ENCODE assay signal across 13 cellular contexts in genomic region chr11:33772300-33772699, GRCh38. TPM values are rescaled to one million over a fixed set of nuclear protein-coding genes. Genes with fewer than 3 reads are reported as not detected.
A peak's percentile ranks its signal among the peaks of the same experiment; 100 is the strongest.
DNase-seq lines count a peak whose midpoint lies in the region; ATAC-seq, FAIRE-seq and TF ChIP-seq lines count a peak whose summit lies in the region.
"Had no signal": no experiment of that assay in that cellular context is flagged by ENCODE, and none has a peak within 500 bp of the region (broad histone marks: within the 10 kb centered on the region; RNA-seq: fewer than 3 reads in every experiment).

No MANE protein-coding gene starts in this region.

- no peak overlapping the region for H2AFZ ChIP-seq in SK-N-SH (ENCODE audit: low read depth)
- no peak overlapping the region for H2AFZ ChIP-seq in K562 (ENCODE audit: low read depth, low read length)
- H2AFZ ChIP-seq in H9 (ENCODE audit: low read length), result no peak overlapping the region

- H3K56ac ChIP-seq in H9 (ENCODE audit: insufficient read length, low read depth, low read length), result no peak overlapping the region

- no peak overlapping the region for H2BK15ac ChIP-seq in H9 (ENCODE audit: low read depth, low read length)

- H4K8ac ChIP-seq in H9 (replicated peaks; ENCODE audit: insufficient read length, low read depth, low read length), result no peak overlapping the region

- H3K9me1 ChIP-seq in K562 (ENCODE audit: control insufficient read depth, insufficient read depth, low read length), result no peaks in the 10 kb centered on the region

- H3K4me1 ChIP-seq in SK-N-SH (ENCODE audit: control insufficient read depth in 1 of 2, insufficient read depth in 2 of 2, low read depth in 1 of 2, low read length in 1 of 2), result peaks cover 15 to 24% of the 10 kb centered on the region in 2 experiments; a peak in 3 of 4 replicates
- peaks cover 18 to 23% of the 10 kb centered on the region in 2 experiments; a peak in 4 of 5 replicates for H3K4me1 ChIP-seq in K562 (replicated peaks in 1 of 2; ENCODE audit: control insufficient read depth in 2 of 2, insufficient read depth in 2 of 2, low read length in 2 of 2)
- no peaks in the 10 kb centered on the region; the same call in 1 of the 2 replicates for H3K4me1 ChIP-seq in H9 (ENCODE audit: insufficient read depth, low read length)

- H3K9me3 Mint-ChIP-seq in IgD-negative memory B cell (no peaks in the 10 kb centered on the region), natural killer cell (no peaks in the 10 kb centered on the region), H9 (no peaks in the 10 kb centered on the region; a peak in 1 of 5 replicates)

- H3K14ac ChIP-seq in H9 (ENCODE audit: insufficient read depth, low read length), result no peak overlapping the region

- H3K36me3 ChIP-seq in SK-N-SH (replicated peaks in 1 of 2; ENCODE audit: control insufficient read depth in 1 of 2, insufficient read depth in 2 of 2, low read length in 1 of 2) (peaks cover 22 to 28% of the 10 kb centered on the region in 2 experiments), K562 (ENCODE audit: control insufficient read depth, insufficient read depth, low read length) (peaks cover 25% of the 10 kb centered on the region; the same call in 2 of the 3 replicates)

- peak; percentile 64 for FAIRE-seq in K562 (lab: Jason Lieb, UNC)
- FAIRE-seq: H54 had no signal

- no peak overlapping the region for H4K5ac ChIP-seq in H9 (ENCODE audit: insufficient read length, low read depth, low read length)

- no peak overlapping the region for H3K27ac ChIP-seq in SK-N-SH (ENCODE audit: low read depth in 2 of 2, low read length in 1 of 2)
- H3K27ac ChIP-seq in K562 (ENCODE audit: extremely low read depth, low read depth, low read length), result no peak overlapping the region
- no peak overlapping the region for H3K27ac ChIP-seq in H9 (ENCODE audit: insufficient read length, low read depth, low read length)

- no peak overlapping the region for H4K91ac ChIP-seq in H9 (ENCODE audit: insufficient read length, low read depth, low read length)

- H3K79me1 ChIP-seq in H9 (ENCODE audit: insufficient read depth, low read depth, low read length, poor library complexity, severe bottlenecking), result peaks cover 2% of the 10 kb centered on the region

- peak overlapping the region; percentile 96; the same call in 1 of the 2 replicates for H3K4me2 ChIP-seq in SK-N-SH
- no peak overlapping the region for H3K4me2 ChIP-seq in K562 (ENCODE audit: insufficient read depth, low read length)
- no peak overlapping the region for H3K4me2 ChIP-seq in H9 (ENCODE audit: insufficient read depth, insufficient read length, low read length)

- peak overlapping the region; percentile 61 to 99 (median 79) for H3K4me3 Mint-ChIP-seq in IgD-negative memory B cell
- H3K4me3 Mint-ChIP-seq in natural killer cell, result peak overlapping the region; percentile 96
- no peak overlapping the region for H3K4me3 Mint-ChIP-seq in H9

- no peak overlapping the region for H3K18ac ChIP-seq in H9 (ENCODE audit: insufficient read length, low read depth, low read length)

- H3K9me3 ChIP-seq in SK-N-SH (no peaks in the 10 kb centered on the region), K562 (replicated peaks; ENCODE audit: control insufficient read depth, insufficient read depth, low read depth, low read length) (no peaks in the 10 kb centered on the region), H9 (ENCODE audit: control insufficient read depth, low read depth, low read length) (no peaks in the 10 kb centered on the region)

- H2BK20ac ChIP-seq in H9 (ENCODE audit: low read depth, low read length, poor library complexity, severe bottlenecking), result no peak overlapping the region

- peaks cover 8% of the 10 kb centered on the region for H4K20me1 ChIP-seq in SK-N-SH (ENCODE audit: insufficient read depth)
- 0 out of 2 replicates have a peak, but pooled peaks cover 7% of the 10 kb centered on the region for H4K20me1 ChIP-seq in K562 (replicated peaks; ENCODE audit: control insufficient read depth, insufficient read depth, low read length)
- H4K20me1 ChIP-seq in H9 (ENCODE audit: control insufficient read depth, insufficient read depth, insufficient read length), result no peaks in the 10 kb centered on the region

- H2BK5ac ChIP-seq in H9 (ENCODE audit: insufficient read length, low read length), result no peak overlapping the region

- CTCF ChIA-PET in SK-N-SH (lab: Yijun Ruan, JAX), result interaction anchor here (1.5 to 3.2 kb wide), 2 partner anchors 57 to 83 kb away, joined by 4 to 11 read pairs; no protein-coding TSS in a partner anchor
- CTCF ChIA-PET in K562 (lab: Yijun Ruan, JAX; ENCODE audit: low intra/inter-chr PET ratio), result no interaction called here

- H3K4ac ChIP-seq in H9 (ENCODE audit: low read depth, low read length), result no peak overlapping the region

- H3K9me2 ChIP-seq in SK-N-SH, result no peaks in the 10 kb centered on the region

- no peak overlapping the region for H3K27ac Mint-ChIP-seq in IgD-negative memory B cell
- H3K27ac Mint-ChIP-seq in natural killer cell, result peak overlapping the region; percentile 84 to 94
- no peak overlapping the region for H3K27ac Mint-ChIP-seq in H9

- H2AK5ac ChIP-seq in H9 (ENCODE audit: insufficient read length, low read length), result no peak overlapping the region

- H3T11ph ChIP-seq in H9 (ENCODE audit: low read length), result no peak overlapping the region

- TF ChIP-seq POLR2A in K562 (conservative IDR thresholded peaks at IDR 0.05), result no peak

- POLR2A ChIA-PET in SK-N-SH (lab: Yijun Ruan, JAX), result no interaction called here
- POLR2A ChIA-PET in K562 (lab: Yijun Ruan, JAX), result interaction anchor here (0.6 to 1.1 kb wide), 4 partner anchors 18 to 421 kb away, joined by 3 to 4 read pairs (median 3); no protein-coding TSS in a partner anchor

- ATAC-seq in SK-N-SH treated with all-trans-retinoic acid at 6 μM for 48 hours (no peak), K562 (peak; percentile 17; the same call in 1 of the 3 replicates), natural killer cell (no peak)
- ATAC-seq: right cardiac atrium had no signal

- TSS peak; percentile 29 for BruUV-seq in K562 (replicated peaks; lab: Mats Ljungman, UMichigan)

- H2BK120ac ChIP-seq in H9 (ENCODE audit: low read depth, low read length, poor library complexity, severe bottlenecking), result no peak overlapping the region

- TF ChIP-seq RAD21 in SK-N-SH (IDR thresholded peaks at IDR 0.05; ENCODE audit: low read length), result no peak
- TF ChIP-seq RAD21 in K562 (CRISPR knock-in tag; conservative IDR thresholded peaks at IDR 0.05 in 1 of 2, IDR thresholded peaks at IDR 0.05 in 1 of 2), result no peak

- H3K9ac ChIP-seq in SK-N-SH (no peak overlapping the region), K562 (ENCODE audit: insufficient read depth in 1 of 2, low read depth in 2 of 2, low read length in 2 of 2) (0 out of 4 replicates have a peak overlapping the region, but pooled peaks of 1 of the 2 experiments have one; percentile 17), H9 (ENCODE audit: extremely low read depth, insufficient read length, low read length) (no peak overlapping the region)

- in situ Hi-C loops in K562 (cut with MboI), result no loop called here

- H3F3A ChIP-seq in SK-N-SH (replicated peaks; ENCODE audit: insufficient read depth), result no peaks in the 10 kb centered on the region

- WGBS in SK-N-SH (ENCODE audit: low lambda C conversion rate), result 85% methylated on average over 4 of the region's 4 CpGs
- 25% methylated on average over 4 of the region's 4 CpGs for WGBS in K562 (ENCODE audit: insufficient coverage, low coverage, missing lambda C conversion rate)
- no CpG with 5 or more reads among the region's 4 CpGs for WGBS in H9 (ENCODE audit: extremely low coverage, insufficient read length, low lambda C conversion rate)

- DNase-seq in SK-N-SH, result no peak
- DNase-seq in K562 (ENCODE audit: extremely low read depth in 1 of 4, low spot score in 3 of 4), result peak; percentile 19 to 33 (median 24)
- DNase-seq in natural killer cell, result no peak
- no peak for DNase-seq in DMS79 (lab: John Stamatoyannopoulos, UW)
- DNase-seq in DMS 273 (lab: John Stamatoyannopoulos, UW; ENCODE audit: unreplicated experiment), result no peak
- no peak for DNase-seq in H9
- DNase-seq: 8988T, anterior cingulate cortex, NCI-H1105, right cardiac atrium had no signal

- H3K4me3 ChIP-seq in SK-N-SH (ENCODE audit: low read depth in 2 of 2, low read length in 1 of 2) (no peak overlapping the region), K562 (no peak overlapping the region)

- H3K27me3 ChIP-seq in SK-N-SH (ENCODE audit: insufficient read depth) (no peaks in the 10 kb centered on the region), K562 (ENCODE audit: control insufficient read depth in 2 of 2, insufficient read depth in 2 of 2, low read length in 2 of 2) (peaks cover 4 to 6% of the 10 kb centered on the region in 2 experiments; a peak in 3 of 5 replicates), H9 (ENCODE audit: insufficient read depth, low read length) (peaks cover 5% of the 10 kb centered on the region; the same call in 1 of the 2 replicates)

- H3K4me1 Mint-ChIP-seq in IgD-negative memory B cell, result peaks cover 18 to 32% (median 20%) of the 10 kb centered on the region in 3 donors
- peaks cover 38 to 42% of the 10 kb centered on the region in 2 donors for H3K4me1 Mint-ChIP-seq in natural killer cell
- peaks cover 19 to 23% of the 10 kb centered on the region in 2 experiments for H3K4me1 Mint-ChIP-seq in H9

- intact Hi-C loops in K562 (cut with micrococcal nuclease) (no loop called here), natural killer cell (cut with micrococcal nuclease) (loop anchor here (5.0 kb wide), 1 partner anchor 35 kb away; the partner anchor contains the start of gene CD59)

- peaks cover 2% of the 10 kb centered on the region for H3K36me3 Mint-ChIP-seq in IgD-negative memory B cell
- H3K36me3 Mint-ChIP-seq in natural killer cell, result no peaks in the 10 kb centered on the region
- H3K36me3 Mint-ChIP-seq in H9 (ENCODE audit: insufficient read depth in 1 of 3, low read depth in 3 of 3), result peaks cover 0 to 4% (median 0%) of the 10 kb centered on the region in 3 experiments; a peak in 4 of 7 replicates

- peaks cover 4% of the 10 kb centered on the region for H3K27me3 Mint-ChIP-seq in IgD-negative memory B cell
- peaks cover 13 to 16% of the 10 kb centered on the region in 2 donors for H3K27me3 Mint-ChIP-seq in natural killer cell (ENCODE audit: low read depth in 2 of 2)
- peaks cover 36% of the 10 kb centered on the region for H3K27me3 Mint-ChIP-seq in H9 (ENCODE audit: low read depth)

- peaks cover 40% of the 10 kb centered on the region for H3K79me2 ChIP-seq in SK-N-SH (ENCODE audit: insufficient read depth)
- peaks cover 27% of the 10 kb centered on the region for H3K79me2 ChIP-seq in K562 (ENCODE audit: control insufficient read depth, insufficient read depth, low read length)
- no peaks in the 10 kb centered on the region; the same call in 1 of the 2 replicates for H3K79me2 ChIP-seq in H9 (ENCODE audit: insufficient read depth, low read length)

- H3K23ac ChIP-seq in H9 (ENCODE audit: insufficient read length, low read depth, low read length), result no peak overlapping the region

- TF ChIP-seq EP300 in SK-N-SH (IDR thresholded peaks at IDR 0.05; ENCODE audit: borderline replicate concordance in 1 of 2, low read depth in 1 of 2, low read length in 1 of 2) (no peak), K562 (IDR thresholded peaks at IDR 0.05; ENCODE audit: low read length) (no peak)

- no peak for TF ChIP-seq CTCF in SK-N-SH (IDR thresholded peaks at IDR 0.05)
- no peak for TF ChIP-seq CTCF in K562 (IDR thresholded peaks at IDR 0.05 in 2 of 3, conservative IDR thresholded peaks at IDR 0.05 in 1 of 3; ENCODE audit: insufficient read depth in 2 of 3, low read depth in 1 of 3, low read length in 3 of 3)
- TF ChIP-seq CTCF in natural killer cell (IDR thresholded peaks at IDR 0.05), result no peak
- TF ChIP-seq CTCF in H9 (conservative IDR thresholded peaks at IDR 0.05), result no peak

- peaks cover 12% of the 10 kb centered on the region for H3K23me2 ChIP-seq in H9 (ENCODE audit: insufficient read length, low read depth, low read length, poor library complexity, severe bottlenecking)

- H2BK12ac ChIP-seq in H9 (ENCODE audit: insufficient read length, low read depth, low read length), result no peak overlapping the region

RNA-seq across cellular contexts. Expression of gene FBXO3, which starts 2.0 kb away (rescaled TPM):
- 17.9 and 27.0 TPM in 2 replicates for polyA plus RNA-seq in SK-N-SH (2012; rRNA removed)
- polyA plus RNA-seq in SK-N-SH (2012; cell fraction: cytosol; rRNA removed), result 21.6 and 26.1 TPM in 2 replicates
- polyA plus RNA-seq in SK-N-SH (2012; cell fraction: nucleus; rRNA removed), result 8.6 and 26.3 TPM in 2 replicates
- 26.6 TPM for polyA plus RNA-seq in IgD-negative memory B cell
- 21.1 and 48.4 TPM in 2 replicates for total RNA-seq in K562 (2011; cell fraction: chromatin; rRNA removed; ENCODE audit: low replicate concordance)
- 13.7 TPM in 2 replicates for total RNA-seq in K562 (2011; cell fraction: nucleolus; rRNA removed)
- total RNA-seq in K562 (2011; cell fraction: nucleoplasm; rRNA removed), result 25.1 and 36.8 TPM in 2 replicates
- total RNA-seq in K562 (2014; rRNA removed), result 11.6 and 14.3 TPM in 2 replicates
- total RNA-seq in K562 (2014; rRNA removed; fragmentation: Illumina TruSeq; extraction: Trizol), result 29.2 and 33.3 TPM in 2 replicates
- total RNA-seq in K562 (2015; rRNA removed; fragmentation: Illumina TruSeq; extraction: Trizol), result 21.4 and 21.9 TPM in 2 replicates
- 24.3 and 25.2 TPM in 2 replicates for total RNA-seq in K562 (2021)
- 41.4 and 59.3 TPM in 2 replicates for polyA plus RNA-seq in K562 (2011; rRNA removed)
- polyA plus RNA-seq in K562 (2011; cell fraction: cytosol; rRNA removed), result 14.6 and 20.0 TPM in 2 replicates
- polyA plus RNA-seq in K562 (2011; cell fraction: nucleus; rRNA removed), result 31.8 and 39.7 TPM in 2 replicates
- polyA plus RNA-seq in K562 (2012), result 15.9 and 16.2 TPM in 2 replicates
- 26.7 and 30.1 TPM in 2 replicates for polyA plus RNA-seq in K562 (2014; fragmentation: Illumina TruSeq; extraction: Trizol)
- 10 to 100 TPM; 55.7 to 57.9 TPM for polyA plus RNA-seq in K562 (2014; fragmentation: Nextera tagmentation; extraction: Ambion mirVana)
- 18.9 and 19.5 TPM in 2 replicates for polyA plus RNA-seq in K562 (2014; rRNA removed)
- polyA minus RNA-seq in K562 (2011; rRNA and poly(A)+ RNA removed), result 49.3 and 56.4 TPM in 2 replicates
- polyA minus RNA-seq in K562 (2011; cell fraction: cytosol; rRNA and poly(A)+ RNA removed), result 13.7 and 22.0 TPM in 2 replicates
- polyA minus RNA-seq in K562 (2011; cell fraction: nucleus; rRNA and poly(A)+ RNA removed), result 24.5 and 39.2 TPM in 2 replicates
- total RNA-seq in natural killer cell, result 10 to 100 TPM; 54.9 to 64.7 (median 56.2) TPM
- total RNA-seq in H9 (2021), result 18.9 and 20.2 TPM in 2 replicates

RNA-seq across cellular contexts. Expression of gene CD59, which starts 36.1 kb away (rescaled TPM):
- polyA plus RNA-seq in SK-N-SH (2012; rRNA removed) (616 and 849 TPM in 2 replicates), IgD-negative memory B cell (39.7 TPM), K562 (2011; rRNA removed) (235 and 338 TPM in 2 replicates), K562 (2014; fragmentation: Illumina TruSeq; extraction: Trizol) (218 and 230 TPM in 2 replicates), K562 (2014; fragmentation: Nextera tagmentation; extraction: Ambion mirVana) (100 to 1,000 TPM; 283 to 287 TPM), K562 (2014; rRNA removed) (125 and 146 TPM in 2 replicates)
- polyA plus RNA-seq in SK-N-SH (2012; cell fraction: cytosol; rRNA removed), result 705 and 770 TPM in 2 replicates
- polyA plus RNA-seq in SK-N-SH (2012; cell fraction: nucleus; rRNA removed), result 216 and 380 TPM in 2 replicates
- 143 and 169 TPM in 2 replicates for total RNA-seq in K562 (2011; cell fraction: chromatin; rRNA removed; ENCODE audit: low replicate concordance)
- 151 TPM in 2 replicates for total RNA-seq in K562 (2011; cell fraction: nucleolus; rRNA removed)
- 143 and 167 TPM in 2 replicates for total RNA-seq in K562 (2011; cell fraction: nucleoplasm; rRNA removed)
- total RNA-seq in K562 (2014; rRNA removed) (38.1 and 59.9 TPM in 2 replicates), K562 (2014; rRNA removed; fragmentation: Illumina TruSeq; extraction: Trizol) (155 and 191 TPM in 2 replicates), K562 (2015; rRNA removed; fragmentation: Illumina TruSeq; extraction: Trizol) (95.2 and 104 TPM in 2 replicates), K562 (2021) (171 and 173 TPM in 2 replicates), natural killer cell (10 to 100 TPM; 25.0 to 29.4 (median 26.4) TPM), H9 (2021) (91.5 and 93.2 TPM in 2 replicates)
- polyA plus RNA-seq in K562 (2011; cell fraction: cytosol; rRNA removed), result 175 and 195 TPM in 2 replicates
- 82.1 and 94.2 TPM in 2 replicates for polyA plus RNA-seq in K562 (2011; cell fraction: nucleus; rRNA removed)
- polyA plus RNA-seq in K562 (2012), result 117 and 172 TPM in 2 replicates
- 172 and 217 TPM in 2 replicates for polyA minus RNA-seq in K562 (2011; rRNA and poly(A)+ RNA removed)
- polyA minus RNA-seq in K562 (2011; cell fraction: cytosol; rRNA and poly(A)+ RNA removed), result 39.2 and 67.7 TPM in 2 replicates
- polyA minus RNA-seq in K562 (2011; cell fraction: nucleus; rRNA and poly(A)+ RNA removed), result 23.2 and 27.7 TPM in 2 replicates

Comparison
In these comparisons a context has a peak if more than half of its experiments do, and no peak if none do; other contexts are left out.
1. DNase-seq: peak in K562 (4 of 4); none in SK-N-SH (single experiment), natural killer cell (single experiment), DMS79 (single experiment), DMS 273 (single experiment) and H9 (single experiment).
2. H3K27ac Mint-ChIP-seq: peak in natural killer cell (2 of 2); none in IgD-negative memory B cell (0 of 3) and H9 (0 of 3).
3. H3K4me3 Mint-ChIP-seq: peak in IgD-negative memory B cell (4 of 4) and natural killer cell (single experiment); none in H9 (0 of 2).
4. Of the 27 proteins assayed by ChIP-seq in both K562 and SK-N-SH: peak only in K562: JUND; only in SK-N-SH: none; in both: none; in neither: 26.